1 cellular context compared by ENCODE assay signal in genomic region chr14:55579724-55580400, GRCh38.
TF ChIP-seq lines count a peak whose summit lies in the region.

TSS of gene KTN1 (plus strand) at chr14:55580207. CDS start at chr14:55612049, 31,842 bp downstream.

TF ChIP-seq in GM12878, 131 proteins besides CTCF, POLR2A, EP300 and RAD21 (continued from another document):
- no peak for TF ChIP-seq KAT2A (conservative IDR thresholded peaks at IDR 0.05; ENCODE audit: control insufficient read depth, low read depth, low read length)
- peak; percentile 44 for TF ChIP-seq RELA (IDR thresholded peaks at IDR 0.05; ENCODE audit: borderline replicate concordance, partially characterized antibody)
- TF ChIP-seq JUND (IDR thresholded peaks at IDR 0.05; ENCODE audit: low read depth, low read length): peak; percentile 95
- TF ChIP-seq FOXM1 (IDR thresholded peaks at IDR 0.05; ENCODE audit: low read depth, low read length): no peak
- TF ChIP-seq MEF2A (IDR thresholded peaks at IDR 0.05; ENCODE audit: insufficient read depth, low read depth, low read length): 0 out of 2 replicates have a peak, but pooled peaks have one; percentile 2
- TF ChIP-seq ATF7 (IDR thresholded peaks at IDR 0.05; ENCODE audit: low read depth): peak; percentile 90
- TF ChIP-seq CHD2 (IDR thresholded peaks at IDR 0.05; ENCODE audit: borderline replicate concordance, low read depth, low read length): peak; percentile 52; the same call in 1 of the 2 replicates
- TF ChIP-seq SKIL (IDR thresholded peaks at IDR 0.05; ENCODE audit: low read depth, poor library complexity, severe bottlenecking): peak; percentile 20
- TF ChIP-seq DPF2 (IDR thresholded peaks at IDR 0.05): 0 out of 2 replicates have a peak, but pooled peaks have one; percentile 31
- TF ChIP-seq RBBP5 (conservative IDR thresholded peaks at IDR 0.05): no peak
- no peak for TF ChIP-seq BCL11A (IDR thresholded peaks at IDR 0.05; ENCODE audit: low read depth, low read length)
- peak; percentile 69 for TF ChIP-seq GATAD2B (conservative IDR thresholded peaks at IDR 0.05; ENCODE audit: low read depth)
- TF ChIP-seq SIN3A (IDR thresholded peaks at IDR 0.05; ENCODE audit: low read depth, low read length): peak; percentile 69; the same call in 1 of the 2 replicates
- TF ChIP-seq POU2F2 (IDR thresholded peaks at IDR 0.05; ENCODE audit: borderline replicate concordance, low read depth, low read length): no peak
- no peak for TF ChIP-seq CBX3 (IDR thresholded peaks at IDR 0.05; ENCODE audit: borderline replicate concordance, low read depth)
- TF ChIP-seq BCLAF1 (IDR thresholded peaks at IDR 0.05): peak; percentile 84
- no peak for TF ChIP-seq BMI1 (IDR thresholded peaks at IDR 0.05; ENCODE audit: borderline replicate concordance)
- TF ChIP-seq POLR2AphosphoS2 (IDR thresholded peaks at IDR 0.05; ENCODE audit: low read depth, low read length): no peak
- peak; percentile 82 for TF ChIP-seq EED (IDR thresholded peaks at IDR 0.05; ENCODE audit: low read depth)
- no peak for TF ChIP-seq IRF4 (IDR thresholded peaks at IDR 0.05; ENCODE audit: low read depth, low read length)
- TF ChIP-seq SP1 (IDR thresholded peaks at IDR 0.05; ENCODE audit: low read depth, low read length): peak; percentile 68
- TF ChIP-seq NKRF (conservative IDR thresholded peaks at IDR 0.05): peak; percentile 75
- peak; percentile 93 for TF ChIP-seq IKZF1 (conservative IDR thresholded peaks at IDR 0.05)
- TF ChIP-seq CHD1 (IDR thresholded peaks at IDR 0.05; ENCODE audit: low read depth, low read length): peak; percentile 95
- peak; percentile 33 for TF ChIP-seq MEF2B (IDR thresholded peaks at IDR 0.05; ENCODE audit: partially characterized antibody, poor library complexity, severe bottlenecking)
- TF ChIP-seq FOXK2 (IDR thresholded peaks at IDR 0.05): peak; percentile 94
